In the genomic region with DNA sequence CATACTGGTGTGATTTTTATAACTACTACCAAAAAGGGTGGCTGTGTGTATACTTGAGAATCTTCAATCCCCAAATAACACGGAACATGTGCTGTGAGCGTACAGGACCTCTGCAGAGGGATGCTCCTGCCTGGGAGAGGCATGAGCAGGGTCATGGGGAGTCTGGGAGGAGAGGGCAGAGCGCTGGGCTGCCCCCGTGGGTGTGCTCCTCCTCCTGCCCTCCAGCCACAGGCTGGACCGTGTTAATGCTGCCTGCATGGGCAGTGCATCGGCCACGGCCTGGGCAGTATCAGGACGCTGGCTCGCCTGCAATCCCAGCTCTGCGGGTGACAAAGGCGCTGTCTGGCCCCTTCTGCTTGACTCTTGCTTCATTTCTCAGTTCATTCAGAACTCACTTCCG, we compare ENCODE assay signal across 31 cellular contexts.
"Had no signal": no experiment of that assay in that cellular context is flagged by ENCODE, and none has a peak within 500 bp of the region (broad histone marks: within the 10 kb centered on the region; RNA-seq: fewer than 3 reads in every experiment).

No MANE protein-coding gene starts in this region.

- H2AFZ ChIP-seq: parathyroid adenoma had no signal

- H3K27me3 Mint-ChIP-seq: naive thymus-derived CD8-positive, alpha-beta T cell; natural killer cell treated with Interleukin-12 subunit alpha and Interleukin-12 subunit beta and Interleukin-15 and Interleukin-18, amount 100 ng/mL, for 72 hours; progenitor cell of endocrine pancreas; stimulated activated memory B cell treated with anti-CD40 and anti-IgM and Interleukin-4, amounts not matched to agents 10 μg/mL and 1 μg/mL and 100 μg/mL, for 72 hours; stimulated activated naive CD8-positive, alpha-beta T cell treated with anti-CD3 and anti-CD28 coated beads, Interleukin-15, amount 100 ng/mL, for 72 hours; type B pancreatic cell had no signal

- ATAC-seq: naive thymus-derived CD8-positive, alpha-beta T cell; natural killer cell treated with Interleukin-12 subunit alpha and Interleukin-12 subunit beta and Interleukin-15 and Interleukin-18, amount 100 ng/mL, for 72 hours; psoas muscle; right cardiac atrium; stimulated activated memory B cell treated with anti-CD40 and anti-IgM and Interleukin-4, amounts not matched to agents 10 μg/mL and 1 μg/mL and 100 μg/mL, for 72 hours; stimulated activated naive CD8-positive, alpha-beta T cell treated with anti-CD3 and anti-CD28 coated beads, Interleukin-15, amount 100 ng/mL, for 72 hours; stimulated activated naive CD8-positive, alpha-beta T cell treated with anti-CD3 and anti-CD28 coated beads, Interleukin-15, Interleukin-2, amounts not matched to agents 100 U/mL and 50 U/mL, for 24 hours had no signal

- H3K27ac ChIP-seq: neutrophil, ovary, parathyroid adenoma, psoas muscle, right lobe of liver, skin epidermis, spleen, suprapubic skin, testis, tibial artery, transverse colon, vagina had no signal

- H3K9me3 ChIP-seq: neutrophil, ovary, psoas muscle, right lobe of liver, spleen, suprapubic skin, testis, tibial artery, transverse colon, vagina had no signal

- H3K4me2 ChIP-seq: smooth muscle cell had no signal

- DNase-seq: naive thymus-derived CD8-positive, alpha-beta T cell; nephron progenitor cell; nucleus accumbens; ovary; psoas muscle; right cardiac atrium; right lobe of liver; spleen; stimulated activated CD4-positive, alpha-beta T cell treated with anti-CD3 and anti-CD28 coated beads, Interleukin-12 subunit alpha, Interleukin-12 subunit beta, amount 100 ng/mL, for 4 hours; stimulated activated CD4-positive, alpha-beta T cell treated with anti-CD3 and anti-CD28 coated beads, Interleukin-1b, Interleukin-23, amount 100 ng/mL, for 48 hours; stimulated activated CD4-positive, alpha-beta T cell treated with anti-CD3 and anti-CD28 coated beads, Interleukin-4, amount 100 ng/mL, for 1 hour; stimulated activated CD4-positive, alpha-beta T cell treated with anti-CD3 and anti-CD28 coated beads, Interleukin-4, amount 100 ng/mL, for 4 hours; stimulated activated CD8-positive, alpha-beta memory T cell treated with anti-CD3 and anti-CD28 coated beads, Interleukin-4, amount 100 ng/mL, for 48 hours; stimulated activated naive CD4-positive, alpha-beta T cell; stimulated activated naive CD8-positive, alpha-beta T cell treated with anti-CD3 and anti-CD28 coated beads, Interleukin-15, amount 100 ng/mL, for 72 hours; stimulated activated naive CD8-positive, alpha-beta T cell treated with anti-CD3 and anti-CD28 coated beads, Interleukin-15, Interleukin-2, amounts not matched to agents 100 U/mL and 50 U/mL, for 24 hours; substantia nigra; testis; tibial artery; transverse colon had no signal

- H3K4me3 Mint-ChIP-seq: naive thymus-derived CD8-positive, alpha-beta T cell; natural killer cell treated with Interleukin-12 subunit alpha and Interleukin-12 subunit beta and Interleukin-15 and Interleukin-18, amount 100 ng/mL, for 72 hours; nephron progenitor cell; neural crest cell; stimulated activated memory B cell treated with anti-CD40 and anti-IgM and Interleukin-4, amounts not matched to agents 10 μg/mL and 1 μg/mL and 100 μg/mL, for 72 hours; stimulated activated naive CD8-positive, alpha-beta T cell treated with anti-CD3 and anti-CD28 coated beads, Interleukin-15, amount 100 ng/mL, for 72 hours; type B pancreatic cell had no signal

- H3K4me3 ChIP-seq: ovary, psoas muscle, right lobe of liver, skin epidermis, smooth muscle cell, spleen, suprapubic skin, testis, tibial artery, transverse colon, vagina had no signal

- H3K9me3 Mint-ChIP-seq: naive thymus-derived CD8-positive, alpha-beta T cell; natural killer cell treated with Interleukin-12 subunit alpha and Interleukin-12 subunit beta and Interleukin-15 and Interleukin-18, amount 100 ng/mL, for 72 hours; nephron progenitor cell; neural crest cell; stimulated activated memory B cell treated with anti-CD40 and anti-IgM and Interleukin-4, amounts not matched to agents 10 μg/mL and 1 μg/mL and 100 μg/mL, for 72 hours; stimulated activated naive CD8-positive, alpha-beta T cell treated with anti-CD3 and anti-CD28 coated beads, Interleukin-15, amount 100 ng/mL, for 72 hours; type B pancreatic cell had no signal

- H3K27me3 ChIP-seq: neutrophil, ovary, right lobe of liver, spleen, suprapubic skin, testis, tibial artery, transverse colon, vagina had no signal

- H3K36me3 ChIP-seq: ovary had no signal

- H3K27ac Mint-ChIP-seq: natural killer cell treated with Interleukin-12 subunit alpha and Interleukin-12 subunit beta and Interleukin-15 and Interleukin-18, amount 100 ng/mL, for 72 hours; nephron progenitor cell; progenitor cell of endocrine pancreas; stimulated activated memory B cell treated with anti-CD40 and anti-IgM and Interleukin-4, amounts not matched to agents 10 μg/mL and 1 μg/mL and 100 μg/mL, for 72 hours; stimulated activated naive CD8-positive, alpha-beta T cell treated with anti-CD3 and anti-CD28 coated beads, Interleukin-15, amount 100 ng/mL, for 72 hours; type B pancreatic cell had no signal
